8 cellular contexts compared by ENCODE assay signal in genomic region chr2:190781604-190782198, GRCh38.
A peak's percentile ranks its signal among the peaks of the same experiment; 100 is the strongest.
DNase-seq lines count a peak whose midpoint lies in the region; ATAC-seq, FAIRE-seq and TF ChIP-seq lines count a peak whose summit lies in the region.

No MANE protein-coding gene starts in this region.

- no peak for TF ChIP-seq POLR2A in GM18505 (IDR thresholded peaks at IDR 0.05; ENCODE audit: borderline replicate concordance, extremely low read depth, insufficient read depth, insufficient read length)

- peaks cover 33% of the 10 kb centered on the region for H3K4me1 Mint-ChIP-seq in activated CD4-positive, alpha-beta T cell treated with anti-CD3 and anti-CD28 coated beads for 36 hours
- H3K4me1 Mint-ChIP-seq in effector memory CD8-positive, alpha-beta T cell (ENCODE audit: low read depth in 2 of 2), result no peaks in the 10 kb centered on the region

- no peaks in the 10 kb centered on the region for H3K36me3 Mint-ChIP-seq in activated CD4-positive, alpha-beta T cell treated with anti-CD3 and anti-CD28 coated beads for 36 hours (ENCODE audit: low read depth)
- no peaks in the 10 kb centered on the region for H3K36me3 Mint-ChIP-seq in effector memory CD8-positive, alpha-beta T cell (ENCODE audit: insufficient read depth)

- CTCF ChIA-PET in activated CD4-positive, alpha-beta T cell treated with anti-CD3 and anti-CD28 coated beads for 36 hours (lab: Charles Lee), result interaction anchor here (0.6 to 2.7 kb wide), 24 partner anchors 9 to 375 kb away, joined by 3 to 15 read pairs (median 4); no protein-coding TSS in a partner anchor

- POLR2A ChIA-PET in activated CD4-positive, alpha-beta T cell treated with anti-CD3 and anti-CD28 coated beads for 36 hours (lab: Charles Lee), result no interaction called here

- H3K27me3 ChIP-seq in thoracic aorta (replicated peaks; ENCODE audit: insufficient read depth), result no peaks in the 10 kb centered on the region

- no peak overlapping the region for H3K27ac ChIP-seq in thoracic aorta

- H3K4me1 ChIP-seq in thoracic aorta (ENCODE audit: control insufficient read depth in 1 of 2, low read depth in 2 of 2), result peaks cover 0 to 11% of the 10 kb centered on the region in 2 donors

- H3K4me3 Mint-ChIP-seq in activated CD4-positive, alpha-beta T cell treated with anti-CD3 and anti-CD28 coated beads for 36 hours, result no peak overlapping the region
- no peak overlapping the region for H3K4me3 Mint-ChIP-seq in effector memory CD8-positive, alpha-beta T cell

- TF ChIP-seq CTCF in AG09319 (IDR thresholded peaks at IDR 0.05; ENCODE audit: low read depth, low read length) (peak; percentile 53), thoracic aorta (IDR thresholded peaks at IDR 0.05) (peak; percentile 70)

- no peak overlapping the region for H3K27ac Mint-ChIP-seq in activated CD4-positive, alpha-beta T cell treated with anti-CD3 and anti-CD28 coated beads for 36 hours
- H3K27ac Mint-ChIP-seq in effector memory CD8-positive, alpha-beta T cell, result no peak overlapping the region

- H3K4me3 ChIP-seq in thoracic aorta, result no peak overlapping the region

- no peaks in the 10 kb centered on the region for H3K9me3 ChIP-seq in thoracic aorta

- peak; percentile 58 for ATAC-seq in activated CD4-positive, alpha-beta T cell treated with anti-CD3 and anti-CD28 coated beads for 36 hours
- peak; percentile 63 for ATAC-seq in effector memory CD8-positive, alpha-beta T cell (replicated peaks)
- ATAC-seq in thoracic aorta (ENCODE audit: insufficient number of reproducible peaks, low FRiP score, low read depth) (no peak), GM18505 (IDR thresholded peaks at IDR 0.05; ENCODE audit: unreplicated experiment) (no peak)

- H3K36me3 ChIP-seq in thoracic aorta, result no peaks in the 10 kb centered on the region

- no peaks in the 10 kb centered on the region for H3K27me3 Mint-ChIP-seq in activated CD4-positive, alpha-beta T cell treated with anti-CD3 and anti-CD28 coated beads for 36 hours
- peaks cover 15 to 34% of the 10 kb centered on the region in 2 donors for H3K27me3 Mint-ChIP-seq in effector memory CD8-positive, alpha-beta T cell

- FAIRE-seq in GM19239 (lab: Jason Lieb, UNC), result peak; percentile 91

- H3K9me3 Mint-ChIP-seq in activated CD4-positive, alpha-beta T cell treated with anti-CD3 and anti-CD28 coated beads for 36 hours (ENCODE audit: low read depth), result peaks cover 1% of the 10 kb centered on the region
- H3K9me3 Mint-ChIP-seq in effector memory CD8-positive, alpha-beta T cell, result no peaks in the 10 kb centered on the region

- no peak for DNase-seq in AG09319 (ENCODE audit: extremely low read depth, low read depth)
- peak; percentile 25 for DNase-seq in GM19239 (ENCODE audit: insufficient read length, low spot score)
- DNase-seq in NCI-H345 treated with DMSO at 0.1 percent for 48 hours (lab: John Stamatoyannopoulos, UW; ENCODE audit: unreplicated experiment), result peak; percentile 18
- peak; percentile 77 for DNase-seq in activated CD4-positive, alpha-beta T cell treated with anti-CD3 and anti-CD28 coated beads for 36 hours
- DNase-seq in effector memory CD8-positive, alpha-beta T cell, result peak; percentile 28 to 42 (median 34)
- peak; percentile 66 for DNase-seq in myocyte (ENCODE audit: low read depth)
- no peak for DNase-seq in thoracic aorta (ENCODE audit: low spot score)

- intact Hi-C loops in activated CD4-positive, alpha-beta T cell treated with anti-CD3 and anti-CD28 coated beads for 36 hours (cut with DNase I, micrococcal nuclease), result loop anchor here (1.0 to 5.0 kb wide), 7 partner anchors 23 to 376 kb away; no protein-coding TSS in a partner anchor

Comparison
In these comparisons a context has a peak if more than half of its experiments do, and no peak if none do; other contexts are left out.
1. DNase-seq: peak in GM19239 (single experiment), NCI-H345 treated with DMSO at 0.1 percent for 48 hours (single experiment), activated CD4-positive, alpha-beta T cell treated with anti-CD3 and anti-CD28 coated beads for 36 hours (single experiment), effector memory CD8-positive, alpha-beta T cell (3 of 3) and myocyte (single experiment); none in AG09319 (single experiment) and thoracic aorta (single experiment).
2. ATAC-seq: peak in activated CD4-positive, alpha-beta T cell treated with anti-CD3 and anti-CD28 coated beads for 36 hours (single experiment) and effector memory CD8-positive, alpha-beta T cell (single experiment); none in thoracic aorta (single experiment) and GM18505 (single experiment).